22 cellular contexts compared by ENCODE assay signal in genomic region chr9:127253446-127253845, GRCh38.
"Had no signal": no experiment of that assay in that cellular context is flagged by ENCODE, and none has a peak within 500 bp of the region (broad histone marks: within the 10 kb centered on the region; RNA-seq: fewer than 3 reads in every experiment).

No MANE protein-coding gene starts in this region.

- H3K4me3 Mint-ChIP-seq: activated CD4-positive, alpha-beta memory T cell treated with anti-CD3 and anti-CD28 coated beads, Interleukin-2, amount 10 ng/mL, durations not matched to agents 7 days and 5 days; activated naive CD8-positive, alpha-beta T cell treated with anti-CD3 and anti-CD28 coated beads for 36 hours; activated T-helper 17 cell treated with anti-CD3 and anti-CD28 coated beads, Interleukin-2, amount 50 U/mL, for 72 hours; effector memory CD8-positive, alpha-beta T cell; neural crest cell; T-cell; type B pancreatic cell had no signal

- H3K27ac Mint-ChIP-seq: activated CD4-positive, alpha-beta memory T cell treated with anti-CD3 and anti-CD28 coated beads, Interleukin-2, amount 10 ng/mL, durations not matched to agents 7 days and 5 days; activated naive CD8-positive, alpha-beta T cell treated with anti-CD3 and anti-CD28 coated beads for 36 hours; activated T-helper 17 cell treated with anti-CD3 and anti-CD28 coated beads, Interleukin-2, amount 50 U/mL, for 72 hours; effector memory CD8-positive, alpha-beta T cell; T-cell; type B pancreatic cell had no signal

- H3K36me3 ChIP-seq: left lung, ovary, stomach had no signal

- H3K27me3 ChIP-seq: left lung, ovary, stomach, testis had no signal

- ATAC-seq: activated T-helper 17 cell treated with anti-CD3 and anti-CD28 coated beads, Interleukin-2, amount 50 U/mL, for 72 hours; effector memory CD8-positive, alpha-beta T cell; left lung; sciatic nerve; T-cell had no signal

- H3K4me3 ChIP-seq: left lung, ovary, smooth muscle cell, stomach, testis had no signal

- DNase-seq: activated CD4-positive, alpha-beta memory T cell treated with anti-CD3 and anti-CD28 coated beads, Interleukin-2, amount 10 ng/mL, durations not matched to agents 7 days and 5 days; activated CD4-positive, alpha-beta T cell treated with anti-CD3 and anti-CD28 coated beads for 48 hours; activated CD4-positive, CD25-positive, alpha-beta regulatory T cell; activated naive CD4-positive, alpha-beta T cell; activated naive CD8-positive, alpha-beta T cell treated with anti-CD3 and anti-CD28 coated beads for 36 hours; activated T-cell treated with anti-CD3 and anti-CD28 coated beads, Interleukin-2, amount 50 U/mL, for 1 hour; amniotic stem cell; dermis blood vessel endothelial cell; effector memory CD8-positive, alpha-beta T cell; foreskin fibroblast; left lung; mammary epithelial cell; ovary; stimulated activated CD4-positive, alpha-beta T cell treated with anti-CD3 and anti-CD28 coated beads, Interleukin-4, amount 100 ng/mL, for 1 hour; stomach; T-cell; testis had no signal

- H3K27ac ChIP-seq: left lung, ovary, stomach, testis had no signal

- H3K27me3 Mint-ChIP-seq: type B pancreatic cell had no signal

- H3K9me3 ChIP-seq: left lung, ovary, stomach, testis had no signal

- H3K36me3 Mint-ChIP-seq: activated naive CD8-positive, alpha-beta T cell treated with anti-CD3 and anti-CD28 coated beads for 36 hours; T-cell had no signal

- H3K9me3 Mint-ChIP-seq: activated CD4-positive, alpha-beta memory T cell treated with anti-CD3 and anti-CD28 coated beads, Interleukin-2, amount 10 ng/mL, durations not matched to agents 7 days and 5 days; activated naive CD8-positive, alpha-beta T cell treated with anti-CD3 and anti-CD28 coated beads for 36 hours; activated T-helper 17 cell treated with anti-CD3 and anti-CD28 coated beads, Interleukin-2, amount 50 U/mL, for 72 hours; effector memory CD8-positive, alpha-beta T cell; neural crest cell; T-cell had no signal

- H3K4me1 ChIP-seq: left lung, stomach, testis had no signal

- H3K4me1 Mint-ChIP-seq: activated CD4-positive, alpha-beta memory T cell treated with anti-CD3 and anti-CD28 coated beads, Interleukin-2, amount 10 ng/mL, durations not matched to agents 7 days and 5 days; activated naive CD8-positive, alpha-beta T cell treated with anti-CD3 and anti-CD28 coated beads for 36 hours; activated T-helper 17 cell treated with anti-CD3 and anti-CD28 coated beads, Interleukin-2, amount 50 U/mL, for 72 hours; T-cell had no signal
